In the genomic region with DNA sequence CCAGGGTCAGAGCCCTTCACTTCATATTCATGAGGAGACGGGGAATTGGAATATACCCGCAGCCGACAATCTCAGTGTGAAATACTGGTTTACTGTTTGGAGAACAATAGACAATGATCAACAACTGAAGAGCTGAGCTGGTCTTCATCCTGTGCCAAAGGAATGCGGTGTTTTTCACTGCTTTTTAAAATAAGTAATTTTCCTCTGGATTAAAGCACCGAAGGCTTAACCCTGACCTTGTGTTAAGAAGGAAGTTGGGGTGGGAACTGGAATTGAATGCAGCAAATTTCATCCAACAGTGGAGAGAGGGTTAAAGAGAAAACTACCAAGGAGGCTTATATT, we compare ENCODE assay signal across 12 cellular contexts. TPM values are rescaled to one million over a fixed set of nuclear protein-coding genes. Genes with fewer than 3 reads are reported as not detected.
DNase-seq lines count a peak whose midpoint lies in the region; FAIRE-seq and TF ChIP-seq lines count a peak whose summit lies in the region.
"Had no signal": no experiment of that assay in that cellular context is flagged by ENCODE, and none has a peak within 500 bp of the region (broad histone marks: within the 10 kb centered on the region; RNA-seq: fewer than 3 reads in every experiment).

A gene with protein sequence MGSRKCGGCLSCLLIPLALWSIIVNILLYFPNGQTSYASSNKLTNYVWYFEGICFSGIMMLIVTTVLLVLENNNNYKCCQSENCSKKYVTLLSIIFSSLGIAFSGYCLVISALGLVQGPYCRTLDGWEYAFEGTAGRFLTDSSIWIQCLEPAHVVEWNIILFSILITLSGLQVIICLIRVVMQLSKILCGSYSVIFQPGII (minus strand): TSS at position 119 of the 342 bp plus-strand sequence. CDS start 254 bp downstream, outside the sequence.

- H3K79me1 ChIP-seq in mesendoderm (ENCODE audit: low read length), result no peaks in the 10 kb centered on the region

- H3K9me3 ChIP-seq in esophagus muscularis mucosa, result no peaks in the 10 kb centered on the region
- no peaks in the 10 kb centered on the region for H3K9me3 ChIP-seq in suprapubic skin

- no peak within 1 kb of the TSS for H4K8ac ChIP-seq in mesendoderm (ENCODE audit: low read depth, low read length)

- H3K4me3 ChIP-seq in esophagus muscularis mucosa (peak within 1 kb of the TSS; percentile 2 to 20 (median 12)), mesendoderm (ENCODE audit: low read length) (no peak within 1 kb of the TSS), suprapubic skin (peak within 1 kb of the TSS; percentile 10)

- WGBS in esophagus muscularis mucosa, result 60% methylated on average over 5 of the region's 5 CpGs
- WGBS in mesendoderm (ENCODE audit: extremely low coverage, insufficient coverage, low lambda C conversion rate), result no CpG with 5 or more reads among the region's 5 CpGs
- WGBS in suprapubic skin, result 52% methylated on average over 5 of the region's 5 CpGs

- TF ChIP-seq POLR2A in esophagus muscularis mucosa (IDR thresholded peaks at IDR 0.05; ENCODE audit: low read depth), result no peak
- TF ChIP-seq POLR2A in suprapubic skin (IDR thresholded peaks at IDR 0.05), result no peak

- no peak within 1 kb of the TSS for H3K9ac ChIP-seq in mesendoderm (ENCODE audit: low read length)

- no peaks in the 10 kb centered on the region for H3K27me3 ChIP-seq in esophagus muscularis mucosa
- H3K27me3 ChIP-seq in mesendoderm (ENCODE audit: insufficient read depth, low read length, poor library complexity), result no peaks in the 10 kb centered on the region
- H3K27me3 ChIP-seq in suprapubic skin, result no peaks in the 10 kb centered on the region

- peak within 1 kb of the TSS; percentile 18 for H3K56ac ChIP-seq in mesendoderm (ENCODE audit: low read length)

- TF ChIP-seq EP300 in esophagus muscularis mucosa (IDR thresholded peaks at IDR 0.05) (no peak), suprapubic skin (IDR thresholded peaks at IDR 0.05) (no peak)

- DNase-seq in RCC 7860 (ENCODE audit: low spot score), result no peak
- DNase-seq in esophagus muscularis mucosa (ENCODE audit: extremely low spot score), result no peak
- peak; percentile 16 for DNase-seq in mesendoderm
- DNase-seq in suprapubic skin (ENCODE audit: low spot score in 2 of 2), result no peak
- DNase-seq in activated CD4-positive, alpha-beta T cell treated with anti-CD3 and anti-CD28 coated beads for 4 hours, result no peak
- no peak for DNase-seq in germinal center (ENCODE audit: low spot score)
- DNase-seq in MV-4-11 (lab: John Stamatoyannopoulos, UW), result no peak
- no peak for DNase-seq in stimulated activated CD4-positive, alpha-beta T cell treated with anti-CD3 and anti-CD28 coated beads, Interleukin-2, amount 100 ng/mL, for 48 hours
- DNase-seq: amniotic stem cell, DMS153, left colon, NCI-H1436 had no signal

- H3K4ac ChIP-seq in mesendoderm (ENCODE audit: low read depth, low read length), result no peak within 1 kb of the TSS

- H4K5ac ChIP-seq in mesendoderm (ENCODE audit: low read length), result no peak within 1 kb of the TSS

- H3K4me1 ChIP-seq in esophagus muscularis mucosa (no peaks in the 10 kb centered on the region), mesendoderm (ENCODE audit: control insufficient read depth, low read depth, low read length) (peaks cover 9% of the 10 kb centered on the region), suprapubic skin (no peaks in the 10 kb centered on the region)

- FAIRE-seq in RCC 7860 (lab: Jason Lieb, UNC), result peak; percentile 65

- TF ChIP-seq CTCF in esophagus muscularis mucosa (IDR thresholded peaks at IDR 0.05) (no peak), suprapubic skin (IDR thresholded peaks at IDR 0.05) (no peak)

- H2AK5ac ChIP-seq in mesendoderm (ENCODE audit: low read length), result no peak within 1 kb of the TSS

- H2BK15ac ChIP-seq in mesendoderm (replicated peaks; ENCODE audit: low read depth), result peak within 1 kb of the TSS; percentile 78

- H3K79me2 ChIP-seq in mesendoderm (ENCODE audit: control insufficient read depth, insufficient read depth, low read length), result no peaks in the 10 kb centered on the region

- H3K23ac ChIP-seq in mesendoderm (ENCODE audit: low read length), result no peak within 1 kb of the TSS

- H3K18ac ChIP-seq in mesendoderm (ENCODE audit: low read length), result peak within 1 kb of the TSS; percentile 68

- H2BK120ac ChIP-seq in mesendoderm (ENCODE audit: low read depth, low read length), result peak within 1 kb of the TSS; percentile 45

- no peak within 1 kb of the TSS for H3K4me2 ChIP-seq in mesendoderm (ENCODE audit: low read length)

- H3K27ac ChIP-seq in esophagus muscularis mucosa (replicated peaks in 1 of 4), result peak within 1 kb of the TSS; percentile 31 to 55 (median 44)
- H3K27ac ChIP-seq in mesendoderm (ENCODE audit: low read depth, low read length), result no peak within 1 kb of the TSS
- no peak within 1 kb of the TSS for H3K27ac ChIP-seq in suprapubic skin

- no peaks in the 10 kb centered on the region for H3K36me3 ChIP-seq in esophagus muscularis mucosa
- no peaks in the 10 kb centered on the region for H3K36me3 ChIP-seq in mesendoderm (ENCODE audit: control insufficient read depth, insufficient read depth, low read length)
- H3K36me3 ChIP-seq in suprapubic skin, result no peaks in the 10 kb centered on the region

- intact Hi-C loops in esophagus muscularis mucosa (cut with DNase I), result no loop called here

- H2BK5ac ChIP-seq in mesendoderm (ENCODE audit: low read length), result no peak within 1 kb of the TSS

RNA-seq across cellular contexts. Expression of the gene that starts here (rescaled TPM):
- total RNA-seq in esophagus muscularis mucosa (10 to 100 TPM in 1 of 4 donors, 1 to 10 TPM in 2, under 1 TPM in 1; 0.83 to 10.6 (median 6.5) TPM), suprapubic skin (1 to 10 TPM; 1.8 to 7.9 (median 3.4) TPM)
- polyA plus RNA-seq in mesendoderm (2013, experiment 1 of 2), result 1.3 TPM
- 1.3 TPM for polyA plus RNA-seq in mesendoderm (2013, experiment 2 of 2)

Comparison
In these comparisons a context has a peak if more than half of its experiments do, and no peak if none do; other contexts are left out.
1. H3K27ac ChIP-seq: peak in esophagus muscularis mucosa (4 of 4); none in mesendoderm (single experiment) and suprapubic skin (single experiment).